In genomic region chr9:74092491-74092834, GRCh38 we compare ENCODE assay signal across 2 cellular contexts.
TF ChIP-seq lines count a peak whose summit lies in the region.

No MANE protein-coding gene starts in this region.

TF ChIP-seq in GM23338, 12 proteins besides CTCF, POLR2A, EP300 and RAD21:
- TF ChIP-seq POLR2AphosphoS5 (IDR thresholded peaks at IDR 0.05; ENCODE audit: low read depth), result peak; percentile 47; the same call in 1 of the 2 replicates
- no peak for TF ChIP-seq STAT1 (IDR thresholded peaks at IDR 0.05; ENCODE audit: unreplicated experiment)
TF ChIP-seq in GM23338: peak in this region for 1.

TF ChIP-seq in H1, 55 proteins besides CTCF, POLR2A, EP300 and RAD21:
- TF ChIP-seq KDM1A (IDR thresholded peaks at IDR 0.05; ENCODE audit: borderline replicate concordance, low read length) (no peak), POLR2AphosphoS5 (IDR thresholded peaks at IDR 0.05; ENCODE audit: low read depth, low read length) (peak; percentile 76)
